ENCODE assay signal across 8 cellular contexts in genomic region chr17:5233492-5233891, GRCh38. TPM values are rescaled to one million over a fixed set of nuclear protein-coding genes. Genes with fewer than 3 reads are reported as not detected.
"Had no signal": no experiment of that assay in that cellular context is flagged by ENCODE, and none has a peak within 500 bp of the region (broad histone marks: within the 10 kb centered on the region; RNA-seq: fewer than 3 reads in every experiment).

No MANE protein-coding gene starts in this region.

RNA-seq across cellular contexts. Expression of gene SCIMP, which starts 1.2 kb away (rescaled TPM):
- total RNA-seq: activated CD4-positive, alpha-beta T cell treated with anti-CD3 and anti-CD28 coated beads, Interleukin-2, amount 10 ng/mL, durations not matched to agents 7 days and 5 days; activated CD8-positive, alpha-beta memory T cell treated with anti-CD3 and anti-CD28 coated beads, Interleukin-2, amount 10 ng/mL, durations not matched to agents 7 days and 5 days; chondrocyte; foreskin keratinocyte; glomerular endothelial cell; osteocyte; progenitor cell of endocrine pancreas; T-helper 2 cell treated with Interferon-gamma antibody and Interleukin-4, amounts not matched to agents 100 ng/mL and 5 ng/mL, for 36 hours had no signal
- polyA plus RNA-seq: foreskin keratinocyte had no signal
